Comparison of ENCODE assay signal across 6 cellular contexts in genomic region chr5:109136906-109137305, GRCh38.
"Had no signal": no experiment of that assay in that cellular context is flagged by ENCODE, and none has a peak within 500 bp of the region (broad histone marks: within the 10 kb centered on the region; RNA-seq: fewer than 3 reads in every experiment).

No MANE protein-coding gene starts in this region.

- DNase-seq: KBM-7, KG1 had no signal

- H3K4me3 ChIP-seq: K562 had no signal

- H3K4me2 ChIP-seq: KMS-11 had no signal

- H3K9ac ChIP-seq: KMS-11 had no signal

- ATAC-seq: HepG2, K562 had no signal

- H3K27ac ChIP-seq: HL-60, KMS-11 had no signal
